ENCODE assay signal across 14 cellular contexts in genomic region chr3:35448121-35448520, GRCh38.
"Had no signal": no experiment of that assay in that cellular context is flagged by ENCODE, and none has a peak within 500 bp of the region (broad histone marks: within the 10 kb centered on the region; RNA-seq: fewer than 3 reads in every experiment).

No MANE protein-coding gene starts in this region.

- ATAC-seq: heart left ventricle; left colon; mucosa of descending colon; naive thymus-derived CD8-positive, alpha-beta T cell had no signal

- DNase-seq: colonic mucosa; dermis blood vessel endothelial cell; endodermal cell; heart left ventricle; hippocampal formation; left colon; mammary epithelial cell; mucosa of descending colon; naive thymus-derived CD8-positive, alpha-beta T cell; posterior cingulate gyrus; sigmoid colon; stimulated activated naive CD4-positive, alpha-beta T cell; stomach; transverse colon had no signal
